17 cellular contexts compared by ENCODE assay signal in the genomic region with DNA sequence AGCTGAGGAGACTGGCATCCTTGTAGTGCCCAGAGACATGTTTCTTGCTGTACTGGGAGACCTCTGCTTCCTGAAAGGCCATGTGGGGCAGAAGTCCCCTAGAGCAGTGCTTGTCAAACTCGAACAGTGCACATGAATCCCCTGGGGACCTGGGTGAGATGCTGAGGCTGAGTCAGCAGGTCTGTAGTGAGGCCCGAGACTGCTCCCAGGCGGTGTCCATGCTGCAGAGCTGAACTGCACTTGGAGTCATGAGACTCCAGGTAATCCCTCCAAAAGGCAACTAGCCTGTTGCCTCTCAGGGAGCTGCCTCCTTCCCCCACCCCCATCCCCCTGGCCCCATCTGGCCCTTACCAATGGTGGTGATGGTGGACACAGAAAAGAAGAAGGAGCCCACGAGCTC. TPM values are rescaled to one million over a fixed set of nuclear protein-coding genes. Genes with fewer than 3 reads are reported as not detected.
DNase-seq lines count a peak whose midpoint lies in the region; ATAC-seq, FAIRE-seq and TF ChIP-seq lines count a peak whose summit lies in the region.
"Had no signal": no experiment of that assay in that cellular context is flagged by ENCODE, and none has a peak within 500 bp of the region (broad histone marks: within the 10 kb centered on the region; RNA-seq: fewer than 3 reads in every experiment).

No MANE protein-coding gene starts in this region.

- H2BK5ac ChIP-seq in H1 (ENCODE audit: low read depth, low read length) = no peak overlapping the region

- H3K18ac ChIP-seq in H1 (ENCODE audit: extremely low read depth, low read length) = no peak overlapping the region

- H3K79me2 ChIP-seq in H1 (ENCODE audit: control insufficient read depth in 1 of 2, insufficient read depth in 2 of 2, low read length in 2 of 2) = no peaks in the 10 kb centered on the region

- H3K4me3 ChIP-seq in BLaER1 treated with 17β-estradiol and CSF1 and Interleukin-3, amounts not matched to agents 10 nM and 100 nM = no peak overlapping the region
- H3K4me3 ChIP-seq in H1 (ENCODE audit: extremely low read depth in 1 of 4, insufficient read depth in 2 of 4, low read depth in 3 of 4, low read length in 4 of 4) = no peak overlapping the region
- H3K4me3 ChIP-seq: MG63 had no signal

- no peak overlapping the region for H2AK5ac ChIP-seq in H1 (ENCODE audit: low read depth, low read length)

- no peak overlapping the region for H4K91ac ChIP-seq in H1 (replicated peaks; ENCODE audit: insufficient read length, low read length)

- no peak overlapping the region for H3K56ac ChIP-seq in H1 (replicated peaks; ENCODE audit: insufficient read length, low read depth, low read length)

- 0 out of 22 replicates have a peak overlapping the region, but pooled peaks of 1 of the 11 experiments have one; percentile 15 for H3K9ac ChIP-seq in BLaER1 treated with 17β-estradiol and CSF1 and Interleukin-3, amounts not matched to agents 10 nM and 100 nM
- H3K9ac ChIP-seq in H1 (replicated peaks in 1 of 4; ENCODE audit: extremely low read depth in 1 of 4, low read depth in 3 of 4, low read length in 3 of 4) = no peak overlapping the region

- CTCF ChIA-PET in H1 (lab: Charles Lee; ENCODE audit: partially characterized antibody) = interaction anchor here (0.7 to 47.4 kb wide), 47 partner anchors 8 to 1057 kb away, joined by 3 to 1738 read pairs (median 5); partner anchors contain the start of genes KCNK16, KCNK5 and SAYSD1

- H2BK120ac ChIP-seq in H1 (replicated peaks; ENCODE audit: low read depth, low read length) = no peak overlapping the region

- H3K4me1 ChIP-seq in BLaER1 treated with 17β-estradiol and CSF1 and Interleukin-3, amounts not matched to agents 10 nM and 100 nM = peaks cover 25 to 55% (median 40%) of the 10 kb centered on the region in 10 experiments
- peaks cover 0 to 5% (median 3%) of the 10 kb centered on the region in 4 experiments; a peak in 4 of 7 replicates for H3K4me1 ChIP-seq in H1 (replicated peaks in 1 of 4; ENCODE audit: control insufficient read depth in 3 of 4, insufficient read depth in 4 of 4, low read length in 3 of 4)

- H4K5ac ChIP-seq in H1 (ENCODE audit: insufficient read length, low read depth, low read length) = no peak overlapping the region

- H3K36me3 ChIP-seq in BLaER1 treated with 17β-estradiol and CSF1 and Interleukin-3, amounts not matched to agents 10 nM and 100 nM = no peaks in the 10 kb centered on the region
- H3K36me3 ChIP-seq in H1 (ENCODE audit: control insufficient read depth in 2 of 4, insufficient read depth in 4 of 4, low read length in 3 of 4) = no peaks in the 10 kb centered on the region
- H3K36me3 ChIP-seq: MG63 had no signal

- POLR2A ChIA-PET in H1 (lab: Charles Lee; ENCODE audit: partially characterized antibody) = interaction anchor here (2.4 kb wide), 1 partner anchor 144 kb away, joined by 5 read pairs; no protein-coding TSS in a partner anchor

- DNase-seq in NAMALWA (ENCODE audit: low spot score) (peak; percentile 9), H1 (ENCODE audit: low read depth in 1 of 2, low spot score in 2 of 2) (no peak), urothelium cell line (ENCODE audit: low spot score) (peak; percentile 20)
- no peak for DNase-seq in stimulated activated CD4-positive, alpha-beta T cell treated with anti-CD3 and anti-CD28 coated beads, Interleukin-1b, Interleukin-23, amount 100 ng/mL, for 48 hours
- DNase-seq: NCI-H1436 treated with DMSO at 0.1 percent for 48 hours had no signal

- TF ChIP-seq RAD21 in H1 (IDR thresholded peaks at IDR 0.05 in 1 of 2, conservative IDR thresholded peaks at IDR 0.05 in 1 of 2; ENCODE audit: low read depth in 2 of 2, low read length in 2 of 2) = no peak

- H3K27me3 ChIP-seq in BLaER1 treated with 17β-estradiol and CSF1 and Interleukin-3, amounts not matched to agents 10 nM and 100 nM = peaks cover 34 to 45% (median 40%) of the 10 kb centered on the region in 11 experiments
- peaks cover 26 to 48% (median 43%) of the 10 kb centered on the region in 4 experiments for H3K27me3 ChIP-seq in H1 (replicated peaks in 1 of 4; ENCODE audit: control insufficient read depth in 3 of 4, extremely low read depth in 1 of 4, insufficient read depth in 3 of 4, low read length in 3 of 4)
- H3K27me3 ChIP-seq: MG63 had no signal

- H3K23me2 ChIP-seq in H1 (ENCODE audit: low read depth, low read length) = peaks cover 12% of the 10 kb centered on the region; the same call in 1 of the 2 replicates

- no peak overlapping the region for H3K23ac ChIP-seq in H1 (ENCODE audit: insufficient read length)

- no peak overlapping the region for H2BK12ac ChIP-seq in H1 (ENCODE audit: low read depth, low read length)

- H3K4me2 ChIP-seq in BLaER1 treated with 17β-estradiol and CSF1 and Interleukin-3, amounts not matched to agents 10 nM and 100 nM = peak overlapping the region in 10 of 11 experiments; percentile 2 to 84 (median 80); a peak in 18 of 22 replicates
- no peak overlapping the region for H3K4me2 ChIP-seq in H1 (ENCODE audit: insufficient read depth in 1 of 2, low read depth in 2 of 2, low read length in 2 of 2)

- H3K9me3 ChIP-seq in BLaER1 treated with 17β-estradiol and CSF1 and Interleukin-3, amounts not matched to agents 10 nM and 100 nM (replicated peaks in 1 of 11) = no peaks in the 10 kb centered on the region
- H3K9me3 ChIP-seq in H1 (ENCODE audit: insufficient read depth in 2 of 2, low read depth in 1 of 2, low read length in 1 of 2) = no peaks in the 10 kb centered on the region
- H3K9me3 ChIP-seq: MG63 had no signal

- no peak overlapping the region for H3K4ac ChIP-seq in H1 (replicated peaks; ENCODE audit: insufficient read length, low read depth, low read length)

- TF ChIP-seq CTCF in H1 (IDR thresholded peaks at IDR 0.05; ENCODE audit: control extremely low read depth in 1 of 3, insufficient read depth in 1 of 3, low read depth in 1 of 3, low read length in 3 of 3) = no peak

- TF ChIP-seq EP300 in H1 (IDR thresholded peaks at IDR 0.05; ENCODE audit: borderline replicate concordance in 1 of 2, low read depth in 2 of 2, low read length in 2 of 2) = no peak

- H4K20me1 ChIP-seq in BLaER1 treated with 17β-estradiol and CSF1 and Interleukin-3, amounts not matched to agents 10 nM and 100 nM = peaks cover 0 to 38% (median 14%) of the 10 kb centered on the region in 11 experiments; a peak in 12 of 22 replicates
- H4K20me1 ChIP-seq in H1 (replicated peaks in 1 of 2; ENCODE audit: control insufficient read depth in 1 of 2, insufficient read depth in 2 of 2, low read length in 2 of 2) = peaks cover 0 to 2% of the 10 kb centered on the region in 2 experiments

- no peak for TF ChIP-seq POLR2A in H1 (IDR thresholded peaks at IDR 0.05; ENCODE audit: control extremely low read depth in 1 of 2, low read depth in 2 of 2, low read length in 2 of 2)

- ATAC-seq in GM21423 (IDR thresholded peaks at IDR 0.05; ENCODE audit: unreplicated experiment) (no peak), GM19463 (IDR thresholded peaks at IDR 0.05; ENCODE audit: unreplicated experiment) (no peak)

- no peaks in the 10 kb centered on the region for H3K79me1 ChIP-seq in H1 (ENCODE audit: low read depth, low read length)

- H2AFZ ChIP-seq in H1 (ENCODE audit: low read length) = no peak overlapping the region

- 82% methylated on average over 4 of the region's 4 CpGs; no CpG with 5 or more reads in 1 of the 2 experiments for WGBS in H1 (ENCODE audit: extremely low coverage in 1 of 2, insufficient coverage in 1 of 2, insufficient read length in 1 of 2, insufficient replicate concordance in 2 of 2, low coverage in 1 of 2, low lambda C conversion rate in 2 of 2, missing lambda C conversion rate in 1 of 2), 2 experiments

- H2BK20ac ChIP-seq in H1 (ENCODE audit: low read length) = no peak overlapping the region

- H3K27ac ChIP-seq in BLaER1 treated with 17β-estradiol and CSF1 and Interleukin-3, amounts not matched to agents 10 nM and 100 nM = peak overlapping the region in 2 of 11 experiments; percentile 13 to 31; a peak in 1 of 22 replicates
- H3K27ac ChIP-seq in H1 (ENCODE audit: low read depth, low read length) = no peak overlapping the region

- FAIRE-seq in H1 (lab: Jason Lieb, UNC) = no peak
- no peak for FAIRE-seq in urothelium cell line (lab: Jason Lieb, UNC)
- FAIRE-seq: G401.6 had no signal

- no peak overlapping the region for H3K14ac ChIP-seq in H1 (ENCODE audit: insufficient read length)

- peak overlapping the region; percentile 12; the same call in 1 of the 2 replicates for H4K8ac ChIP-seq in H1 (ENCODE audit: extremely low read depth, insufficient read depth, low read length)

- H2BK15ac ChIP-seq in H1 (ENCODE audit: low read length) = no peak overlapping the region

TF ChIP-seq in H1, 55 proteins besides CTCF, POLR2A, EP300 and RAD21:
- TF ChIP-seq GTF2F1 (IDR thresholded peaks at IDR 0.05; ENCODE audit: borderline replicate concordance, low read depth, low read length) = no peak

RNA-seq across cellular contexts. Expression of gene KCNK17, which starts 3.7 kb away (rescaled TPM):
- 2.9 and 3.0 TPM in 2 replicates for total RNA-seq in H1 (2021; fragmentation: NEBNext Ultra II Directional; extraction: Animal tissue kit (Norgen Biotek cat#: 25700))
- polyA plus RNA-seq in H1 (2011; rRNA removed) = 3.4 and 3.8 TPM in 2 replicates
- 3.5 TPM for polyA plus RNA-seq in H1 (2011; cell fraction: cytosol; rRNA removed)
- polyA plus RNA-seq in H1 (2011; cell fraction: nucleus; rRNA removed) = 8.8 TPM
- polyA plus RNA-seq in H1 (2012, experiment 1 of 2) = 3.5 to 5.5 TPM (median 4.0 TPM) in 4 replicates
- 2.8 TPM for polyA plus RNA-seq in H1 (2012, experiment 2 of 2)
- 3.1 TPM for polyA plus RNA-seq in H1 (2013, experiment 1 of 2)
- 3.1 TPM for polyA plus RNA-seq in H1 (2013, experiment 2 of 2)
- polyA minus RNA-seq in H1 (2011; rRNA and poly(A)+ RNA removed) = 1.2 and 2.0 TPM in 2 replicates
- 2.1 TPM for polyA minus RNA-seq in H1 (2011; cell fraction: cytosol; rRNA and poly(A)+ RNA removed)
- 3.5 TPM for polyA minus RNA-seq in H1 (2011; cell fraction: nucleus; rRNA and poly(A)+ RNA removed)
- total RNA-seq: Daoy, HFFc6, PC-3, Right ventricle myocardium superior, RPMI7951 had no signal
- polyA plus RNA-seq: CD14-positive monocyte had no signal

RNA-seq across cellular contexts. Expression of gene KCNK16, which starts 12.0 kb away (rescaled TPM):
- not detected in 2 replicates for total RNA-seq in H1 (2021; fragmentation: NEBNext Ultra II Directional; extraction: Animal tissue kit (Norgen Biotek cat#: 25700))
- polyA plus RNA-seq in H1 (2011; rRNA removed) = not detected in 2 replicates
- not detected for polyA plus RNA-seq in H1 (2011; cell fraction: cytosol; rRNA removed)
- polyA plus RNA-seq in H1 (2011; cell fraction: nucleus; rRNA removed) = not detected
- polyA plus RNA-seq in H1 (2012, experiment 1 of 2) = not detected in 4 replicates
- not detected for polyA plus RNA-seq in H1 (2012, experiment 2 of 2)
- polyA plus RNA-seq in H1 (2013, experiment 1 of 2) = not detected
- polyA plus RNA-seq in H1 (2013, experiment 2 of 2) = not detected
- not detected in 2 replicates for polyA minus RNA-seq in H1 (2011; rRNA and poly(A)+ RNA removed)
- polyA minus RNA-seq in H1 (2011; cell fraction: cytosol; rRNA and poly(A)+ RNA removed) = not detected
- polyA minus RNA-seq in H1 (2011; cell fraction: nucleus; rRNA and poly(A)+ RNA removed) = not detected
- total RNA-seq: Daoy, H9, HFFc6, PC-3, Right ventricle myocardium superior, RPMI7951 had no signal
- polyA plus RNA-seq: CD14-positive monocyte had no signal

Comparison
In these comparisons a context has a peak if more than half of its experiments do, and no peak if none do; other contexts are left out.
1. H3K4me2 ChIP-seq: peak in BLaER1 treated with 17β-estradiol and CSF1 and Interleukin-3, amounts not matched to agents 10 nM and 100 nM (10 of 11); none in H1 (0 of 2).
2. DNase-seq: peak in NAMALWA (single experiment) and urothelium cell line (single experiment); none in H1 (0 of 2) and stimulated activated CD4-positive, alpha-beta T cell treated with anti-CD3 and anti-CD28 coated beads, Interleukin-1b, Interleukin-23, amount 100 ng/mL, for 48 hours (single experiment).